ENCODE assay signal across 1 cellular context in the genomic region with DNA sequence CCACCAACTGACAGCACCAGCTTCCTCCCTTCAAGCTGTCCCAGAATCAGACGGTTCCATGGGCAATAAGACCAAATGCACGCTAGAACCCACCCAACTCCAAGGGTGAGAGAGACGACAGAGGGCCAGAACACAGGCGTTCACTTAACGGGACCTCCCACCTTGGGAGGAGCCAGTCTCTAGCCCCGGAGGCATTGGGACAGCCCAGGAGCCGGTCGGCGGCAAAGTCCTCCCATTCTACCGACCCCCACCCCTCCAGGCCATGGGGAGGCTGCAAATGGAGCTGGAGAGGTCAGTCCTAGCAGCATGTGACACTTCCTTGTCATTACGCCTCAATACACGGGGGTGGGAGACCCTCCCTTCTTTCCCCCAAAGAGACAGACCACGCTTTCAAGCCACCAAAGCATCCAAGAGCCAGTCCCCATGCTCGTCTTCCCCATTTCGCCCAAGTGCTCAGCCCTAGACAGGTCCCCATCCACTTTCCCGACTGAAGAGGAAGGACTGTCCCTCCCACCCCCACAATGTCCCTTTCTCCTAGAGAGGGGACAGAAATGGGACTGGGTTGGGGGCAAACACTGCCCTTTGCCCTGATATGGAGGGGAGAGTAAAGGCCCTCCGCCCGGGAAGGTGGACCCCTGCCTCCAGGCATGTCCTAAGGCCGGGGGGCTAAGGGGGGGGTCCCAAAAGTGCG.
TF ChIP-seq lines count a peak whose summit lies in the region.

No MANE protein-coding gene starts in this region.

TF ChIP-seq in HepG2, 621 proteins besides CTCF, POLR2A, EP300 and RAD21 (continued from another document and continues in another):
- TF ChIP-seq PHF21A (CRISPR knock-in tag; IDR thresholded peaks at IDR 0.05) (no peak), PRPF4 (IDR thresholded peaks at IDR 0.05; ENCODE audit: low read depth, low read length, poor library complexity, severe bottlenecking) (no peak), ZNF331 (CRISPR knock-in tag; IDR thresholded peaks at IDR 0.05) (no peak), ZNF737 (CRISPR knock-in tag; IDR thresholded peaks at IDR 0.05; ENCODE audit: borderline replicate concordance) (no peak), KLF6 (CRISPR knock-in tag; IDR thresholded peaks at IDR 0.05) (no peak), CREM (IDR thresholded peaks at IDR 0.05) (no peak), CREM (CRISPR knock-in tag; IDR thresholded peaks at IDR 0.05) (no peak), MTF2 (CRISPR knock-in tag; IDR thresholded peaks at IDR 0.05; ENCODE audit: borderline replicate concordance) (no peak), ATF1 (CRISPR knock-in tag; IDR thresholded peaks at IDR 0.05) (no peak), KDM4B (CRISPR knock-in tag; IDR thresholded peaks at IDR 0.05) (no peak), SRSF9 (IDR thresholded peaks at IDR 0.05; ENCODE audit: borderline replicate concordance, insufficient read depth, low read depth, low read length, poor library complexity, severe bottlenecking) (no peak), TAF1 (CRISPR knock-in tag; IDR thresholded peaks at IDR 0.05) (no peak), TEAD3 (CRISPR knock-in tag; optimal IDR thresholded peaks at IDR 0.05; ENCODE audit: borderline replicate concordance) (peak; percentile 15), POGZ (CRISPR knock-in tag; IDR thresholded peaks at IDR 0.05) (no peak), NR2F1 (CRISPR knock-in tag; IDR thresholded peaks at IDR 0.05) (no peak), PCBP1 (IDR thresholded peaks at IDR 0.05; ENCODE audit: borderline replicate concordance, low read depth, low read length) (no peak), HOXA5 (CRISPR knock-in tag; IDR thresholded peaks at IDR 0.05) (no peak), ZNF720 (CRISPR knock-in tag; IDR thresholded peaks at IDR 0.05) (no peak), ZNF782 (CRISPR knock-in tag; IDR thresholded peaks at IDR 0.05; ENCODE audit: borderline replicate concordance) (no peak), ZNF629 (CRISPR knock-in tag; conservative IDR thresholded peaks at IDR 0.05) (no peak), ELF1 (CRISPR knock-in tag; IDR thresholded peaks at IDR 0.05) (no peak), ZNF746 (CRISPR knock-in tag; IDR thresholded peaks at IDR 0.05) (no peak), SIX1 (CRISPR knock-in tag; IDR thresholded peaks at IDR 0.05; ENCODE audit: borderline replicate concordance) (no peak), ZNF674 (CRISPR knock-in tag; IDR thresholded peaks at IDR 0.05; ENCODE audit: low read depth) (no peak), ZNF614 (CRISPR knock-in tag; IDR thresholded peaks at IDR 0.05; ENCODE audit: borderline replicate concordance) (no peak), POLR2AphosphoS5 (IDR thresholded peaks at IDR 0.05; ENCODE audit: low read depth, low read length) (no peak; the same call in 1 of the 2 replicates), SRF (IDR thresholded peaks at IDR 0.05; ENCODE audit: low read depth, low read length) (no peak), CHCHD3 (CRISPR knock-in tag; IDR thresholded peaks at IDR 0.05) (no peak), ZNF460 (CRISPR knock-in tag; IDR thresholded peaks at IDR 0.05; ENCODE audit: borderline replicate concordance) (no peak; the same call in 1 of the 2 replicates), SP2 (CRISPR knock-in tag; IDR thresholded peaks at IDR 0.05) (0 out of 2 replicates have a peak, but pooled peaks have one; percentile 29), MAZ (IDR thresholded peaks at IDR 0.05; ENCODE audit: borderline replicate concordance, low read depth, low read length) (0 out of 2 replicates have a peak, but pooled peaks have one; percentile 27), MAZ (CRISPR knock-in tag; IDR thresholded peaks at IDR 0.05; ENCODE audit: low read depth) (no peak), TOE1 (CRISPR knock-in tag; IDR thresholded peaks at IDR 0.05) (no peak)
- TF ChIP-seq, protein P1, sequence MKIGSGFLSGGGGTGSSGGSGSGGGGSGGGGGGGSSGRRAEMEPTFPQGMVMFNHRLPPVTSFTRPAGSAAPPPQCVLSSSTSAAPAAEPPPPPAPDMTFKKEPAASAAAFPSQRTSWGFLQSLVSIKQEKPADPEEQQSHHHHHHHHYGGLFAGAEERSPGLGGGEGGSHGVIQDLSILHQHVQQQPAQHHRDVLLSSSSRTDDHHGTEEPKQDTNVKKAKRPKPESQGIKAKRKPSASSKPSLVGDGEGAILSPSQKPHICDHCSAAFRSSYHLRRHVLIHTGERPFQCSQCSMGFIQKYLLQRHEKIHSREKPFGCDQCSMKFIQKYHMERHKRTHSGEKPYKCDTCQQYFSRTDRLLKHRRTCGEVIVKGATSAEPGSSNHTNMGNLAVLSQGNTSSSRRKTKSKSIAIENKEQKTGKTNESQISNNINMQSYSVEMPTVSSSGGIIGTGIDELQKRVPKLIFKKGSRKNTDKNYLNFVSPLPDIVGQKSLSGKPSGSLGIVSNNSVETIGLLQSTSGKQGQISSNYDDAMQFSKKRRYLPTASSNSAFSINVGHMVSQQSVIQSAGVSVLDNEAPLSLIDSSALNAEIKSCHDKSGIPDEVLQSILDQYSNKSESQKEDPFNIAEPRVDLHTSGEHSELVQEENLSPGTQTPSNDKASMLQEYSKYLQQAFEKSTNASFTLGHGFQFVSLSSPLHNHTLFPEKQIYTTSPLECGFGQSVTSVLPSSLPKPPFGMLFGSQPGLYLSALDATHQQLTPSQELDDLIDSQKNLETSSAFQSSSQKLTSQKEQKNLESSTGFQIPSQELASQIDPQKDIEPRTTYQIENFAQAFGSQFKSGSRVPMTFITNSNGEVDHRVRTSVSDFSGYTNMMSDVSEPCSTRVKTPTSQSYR (CRISPR knock-in tag; IDR thresholded peaks at IDR 0.05; ENCODE audit: borderline replicate concordance), result no peak
- TF ChIP-seq, protein P2, sequence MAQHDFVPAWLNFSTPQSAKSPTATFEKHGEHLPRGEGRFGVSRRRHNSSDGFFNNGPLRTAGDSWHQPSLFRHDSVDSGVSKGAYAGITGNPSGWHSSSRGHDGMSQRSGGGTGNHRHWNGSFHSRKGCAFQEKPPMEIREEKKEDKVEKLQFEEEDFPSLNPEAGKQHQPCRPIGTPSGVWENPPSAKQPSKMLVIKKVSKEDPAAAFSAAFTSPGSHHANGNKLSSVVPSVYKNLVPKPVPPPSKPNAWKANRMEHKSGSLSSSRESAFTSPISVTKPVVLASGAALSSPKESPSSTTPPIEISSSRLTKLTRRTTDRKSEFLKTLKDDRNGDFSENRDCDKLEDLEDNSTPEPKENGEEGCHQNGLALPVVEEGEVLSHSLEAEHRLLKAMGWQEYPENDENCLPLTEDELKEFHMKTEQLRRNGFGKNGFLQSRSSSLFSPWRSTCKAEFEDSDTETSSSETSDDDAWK (CRISPR knock-in tag; IDR thresholded peaks at IDR 0.05), result no peak
- TF ChIP-seq, protein P3, sequence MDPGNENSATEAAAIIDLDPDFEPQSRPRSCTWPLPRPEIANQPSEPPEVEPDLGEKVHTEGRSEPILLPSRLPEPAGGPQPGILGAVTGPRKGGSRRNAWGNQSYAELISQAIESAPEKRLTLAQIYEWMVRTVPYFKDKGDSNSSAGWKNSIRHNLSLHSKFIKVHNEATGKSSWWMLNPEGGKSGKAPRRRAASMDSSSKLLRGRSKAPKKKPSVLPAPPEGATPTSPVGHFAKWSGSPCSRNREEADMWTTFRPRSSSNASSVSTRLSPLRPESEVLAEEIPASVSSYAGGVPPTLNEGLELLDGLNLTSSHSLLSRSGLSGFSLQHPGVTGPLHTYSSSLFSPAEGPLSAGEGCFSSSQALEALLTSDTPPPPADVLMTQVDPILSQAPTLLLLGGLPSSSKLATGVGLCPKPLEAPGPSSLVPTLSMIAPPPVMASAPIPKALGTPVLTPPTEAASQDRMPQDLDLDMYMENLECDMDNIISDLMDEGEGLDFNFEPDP (CRISPR knock-in tag; conservative IDR thresholded peaks at IDR 0.05), result no peak
- TF ChIP-seq, protein P4, sequence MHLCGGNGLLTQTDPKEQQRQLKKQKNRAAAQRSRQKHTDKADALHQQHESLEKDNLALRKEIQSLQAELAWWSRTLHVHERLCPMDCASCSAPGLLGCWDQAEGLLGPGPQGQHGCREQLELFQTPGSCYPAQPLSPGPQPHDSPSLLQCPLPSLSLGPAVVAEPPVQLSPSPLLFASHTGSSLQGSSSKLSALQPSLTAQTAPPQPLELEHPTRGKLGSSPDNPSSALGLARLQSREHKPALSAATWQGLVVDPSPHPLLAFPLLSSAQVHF (CRISPR knock-in tag; IDR thresholded peaks at IDR 0.05), result no peak
- TF ChIP-seq, protein P5, sequence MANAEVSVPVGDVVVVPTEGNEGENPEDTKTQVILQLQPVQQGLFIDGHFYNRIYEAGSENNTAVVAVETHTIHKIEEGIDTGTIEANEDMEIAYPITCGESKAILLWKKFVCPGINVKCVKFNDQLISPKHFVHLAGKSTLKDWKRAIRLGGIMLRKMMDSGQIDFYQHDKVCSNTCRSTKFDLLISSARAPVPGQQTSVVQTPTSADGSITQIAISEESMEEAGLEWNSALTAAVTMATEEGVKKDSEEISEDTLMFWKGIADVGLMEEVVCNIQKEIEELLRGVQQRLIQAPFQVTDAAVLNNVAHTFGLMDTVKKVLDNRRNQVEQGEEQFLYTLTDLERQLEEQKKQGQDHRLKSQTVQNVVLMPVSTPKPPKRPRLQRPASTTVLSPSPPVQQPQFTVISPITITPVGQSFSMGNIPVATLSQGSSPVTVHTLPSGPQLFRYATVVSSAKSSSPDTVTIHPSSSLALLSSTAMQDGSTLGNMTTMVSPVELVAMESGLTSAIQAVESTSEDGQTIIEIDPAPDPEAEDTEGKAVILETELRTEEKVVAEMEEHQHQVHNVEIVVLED (CRISPR knock-in tag; IDR thresholded peaks at IDR 0.05; ENCODE audit: borderline replicate concordance), result no peak
- TF ChIP-seq, protein P6, sequence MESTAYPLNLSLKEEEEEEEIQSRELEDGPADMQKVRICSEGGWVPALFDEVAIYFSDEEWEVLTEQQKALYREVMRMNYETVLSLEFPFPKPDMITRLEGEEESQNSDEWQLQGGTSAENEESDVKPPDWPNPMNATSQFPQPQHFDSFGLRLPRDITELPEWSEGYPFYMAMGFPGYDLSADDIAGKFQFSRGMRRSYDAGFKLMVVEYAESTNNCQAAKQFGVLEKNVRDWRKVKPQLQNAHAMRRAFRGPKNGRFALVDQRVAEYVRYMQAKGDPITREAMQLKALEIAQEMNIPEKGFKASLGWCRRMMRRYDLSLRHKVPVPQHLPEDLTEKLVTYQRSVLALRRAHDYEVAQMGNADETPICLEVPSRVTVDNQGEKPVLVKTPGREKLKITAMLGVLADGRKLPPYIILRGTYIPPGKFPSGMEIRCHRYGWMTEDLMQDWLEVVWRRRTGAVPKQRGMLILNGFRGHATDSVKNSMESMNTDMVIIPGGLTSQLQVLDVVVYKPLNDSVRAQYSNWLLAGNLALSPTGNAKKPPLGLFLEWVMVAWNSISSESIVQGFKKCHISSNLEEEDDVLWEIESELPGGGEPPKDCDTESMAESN (CRISPR knock-in tag; conservative IDR thresholded peaks at IDR 0.05), result 0 out of 2 replicates have a peak, but pooled peaks have one; percentile 23
- TF ChIP-seq, protein P7, sequence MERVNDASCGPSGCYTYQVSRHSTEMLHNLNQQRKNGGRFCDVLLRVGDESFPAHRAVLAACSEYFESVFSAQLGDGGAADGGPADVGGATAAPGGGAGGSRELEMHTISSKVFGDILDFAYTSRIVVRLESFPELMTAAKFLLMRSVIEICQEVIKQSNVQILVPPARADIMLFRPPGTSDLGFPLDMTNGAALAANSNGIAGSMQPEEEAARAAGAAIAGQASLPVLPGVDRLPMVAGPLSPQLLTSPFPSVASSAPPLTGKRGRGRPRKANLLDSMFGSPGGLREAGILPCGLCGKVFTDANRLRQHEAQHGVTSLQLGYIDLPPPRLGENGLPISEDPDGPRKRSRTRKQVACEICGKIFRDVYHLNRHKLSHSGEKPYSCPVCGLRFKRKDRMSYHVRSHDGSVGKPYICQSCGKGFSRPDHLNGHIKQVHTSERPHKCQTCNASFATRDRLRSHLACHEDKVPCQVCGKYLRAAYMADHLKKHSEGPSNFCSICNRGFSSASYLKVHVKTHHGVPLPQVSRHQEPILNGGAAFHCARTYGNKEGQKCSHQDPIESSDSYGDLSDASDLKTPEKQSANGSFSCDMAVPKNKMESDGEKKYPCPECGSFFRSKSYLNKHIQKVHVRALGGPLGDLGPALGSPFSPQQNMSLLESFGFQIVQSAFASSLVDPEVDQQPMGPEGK (CRISPR knock-in tag; IDR thresholded peaks at IDR 0.05), result 0 out of 2 replicates have a peak, but pooled peaks have one; percentile 25
- TF ChIP-seq, protein P8, sequence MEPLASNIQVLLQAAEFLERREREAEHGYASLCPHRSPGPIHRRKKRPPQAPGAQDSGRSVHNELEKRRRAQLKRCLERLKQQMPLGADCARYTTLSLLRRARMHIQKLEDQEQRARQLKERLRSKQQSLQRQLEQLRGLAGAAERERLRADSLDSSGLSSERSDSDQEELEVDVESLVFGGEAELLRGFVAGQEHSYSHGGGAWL (CRISPR knock-in tag; IDR thresholded peaks at IDR 0.05), result peak; percentile 42; the same call in 1 of the 2 replicates
- TF ChIP-seq, protein P9, sequence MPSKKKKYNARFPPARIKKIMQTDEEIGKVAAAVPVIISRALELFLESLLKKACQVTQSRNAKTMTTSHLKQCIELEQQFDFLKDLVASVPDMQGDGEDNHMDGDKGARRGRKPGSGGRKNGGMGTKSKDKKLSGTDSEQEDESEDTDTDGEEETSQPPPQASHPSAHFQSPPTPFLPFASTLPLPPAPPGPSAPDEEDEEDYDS (CRISPR knock-in tag; IDR thresholded peaks at IDR 0.05), result no peak
- TF ChIP-seq, protein P10, sequence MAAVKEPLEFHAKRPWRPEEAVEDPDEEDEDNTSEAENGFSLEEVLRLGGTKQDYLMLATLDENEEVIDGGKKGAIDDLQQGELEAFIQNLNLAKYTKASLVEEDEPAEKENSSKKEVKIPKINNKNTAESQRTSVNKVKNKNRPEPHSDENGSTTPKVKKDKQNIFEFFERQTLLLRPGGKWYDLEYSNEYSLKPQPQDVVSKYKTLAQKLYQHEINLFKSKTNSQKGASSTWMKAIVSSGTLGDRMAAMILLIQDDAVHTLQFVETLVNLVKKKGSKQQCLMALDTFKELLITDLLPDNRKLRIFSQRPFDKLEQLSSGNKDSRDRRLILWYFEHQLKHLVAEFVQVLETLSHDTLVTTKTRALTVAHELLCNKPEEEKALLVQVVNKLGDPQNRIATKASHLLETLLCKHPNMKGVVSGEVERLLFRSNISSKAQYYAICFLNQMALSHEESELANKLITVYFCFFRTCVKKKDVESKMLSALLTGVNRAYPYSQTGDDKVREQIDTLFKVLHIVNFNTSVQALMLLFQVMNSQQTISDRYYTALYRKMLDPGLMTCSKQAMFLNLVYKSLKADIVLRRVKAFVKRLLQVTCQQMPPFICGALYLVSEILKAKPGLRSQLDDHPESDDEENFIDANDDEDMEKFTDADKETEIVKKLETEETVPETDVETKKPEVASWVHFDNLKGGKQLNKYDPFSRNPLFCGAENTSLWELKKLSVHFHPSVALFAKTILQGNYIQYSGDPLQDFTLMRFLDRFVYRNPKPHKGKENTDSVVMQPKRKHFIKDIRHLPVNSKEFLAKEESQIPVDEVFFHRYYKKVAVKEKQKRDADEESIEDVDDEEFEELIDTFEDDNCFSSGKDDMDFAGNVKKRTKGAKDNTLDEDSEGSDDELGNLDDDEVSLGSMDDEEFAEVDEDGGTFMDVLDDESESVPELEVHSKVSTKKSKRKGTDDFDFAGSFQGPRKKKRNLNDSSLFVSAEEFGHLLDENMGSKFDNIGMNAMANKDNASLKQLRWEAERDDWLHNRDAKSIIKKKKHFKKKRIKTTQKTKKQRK (IDR thresholded peaks at IDR 0.05; ENCODE audit: low read length), result no peak
